In the genomic region with DNA sequence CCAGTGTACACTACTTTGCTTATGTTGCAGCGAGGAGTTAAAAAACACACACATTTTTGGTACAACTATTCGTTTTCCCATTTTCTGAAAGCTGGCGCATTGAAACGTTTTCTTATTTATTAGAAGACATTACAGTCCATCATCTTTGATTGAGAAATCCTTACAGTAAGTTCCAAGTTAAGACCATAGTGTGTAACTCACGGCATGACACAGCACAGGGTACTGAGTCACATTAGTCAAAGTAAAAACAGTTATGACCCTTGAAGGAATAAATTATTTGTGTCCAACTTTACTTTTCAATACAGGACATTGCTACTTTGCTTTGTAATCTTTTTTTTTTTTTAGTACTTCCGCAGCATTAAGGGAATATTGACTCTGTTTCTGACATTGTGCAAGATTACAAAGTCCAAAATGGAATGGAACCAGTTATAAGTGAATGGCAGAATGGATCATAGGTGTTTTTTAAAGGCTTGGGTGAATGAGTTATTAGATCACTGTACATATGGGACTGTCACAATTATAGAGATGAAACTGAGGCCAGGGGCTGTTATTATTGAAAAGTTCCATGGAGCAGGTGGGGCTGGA, we compare ENCODE assay signal across 1 cellular context.
TF ChIP-seq lines count a peak whose summit lies in the region.

No MANE protein-coding gene starts in this region.

TF ChIP-seq in GM23338, 12 proteins besides CTCF, POLR2A, EP300 and RAD21 (continued from another document):
- TF ChIP-seq, protein P1, sequence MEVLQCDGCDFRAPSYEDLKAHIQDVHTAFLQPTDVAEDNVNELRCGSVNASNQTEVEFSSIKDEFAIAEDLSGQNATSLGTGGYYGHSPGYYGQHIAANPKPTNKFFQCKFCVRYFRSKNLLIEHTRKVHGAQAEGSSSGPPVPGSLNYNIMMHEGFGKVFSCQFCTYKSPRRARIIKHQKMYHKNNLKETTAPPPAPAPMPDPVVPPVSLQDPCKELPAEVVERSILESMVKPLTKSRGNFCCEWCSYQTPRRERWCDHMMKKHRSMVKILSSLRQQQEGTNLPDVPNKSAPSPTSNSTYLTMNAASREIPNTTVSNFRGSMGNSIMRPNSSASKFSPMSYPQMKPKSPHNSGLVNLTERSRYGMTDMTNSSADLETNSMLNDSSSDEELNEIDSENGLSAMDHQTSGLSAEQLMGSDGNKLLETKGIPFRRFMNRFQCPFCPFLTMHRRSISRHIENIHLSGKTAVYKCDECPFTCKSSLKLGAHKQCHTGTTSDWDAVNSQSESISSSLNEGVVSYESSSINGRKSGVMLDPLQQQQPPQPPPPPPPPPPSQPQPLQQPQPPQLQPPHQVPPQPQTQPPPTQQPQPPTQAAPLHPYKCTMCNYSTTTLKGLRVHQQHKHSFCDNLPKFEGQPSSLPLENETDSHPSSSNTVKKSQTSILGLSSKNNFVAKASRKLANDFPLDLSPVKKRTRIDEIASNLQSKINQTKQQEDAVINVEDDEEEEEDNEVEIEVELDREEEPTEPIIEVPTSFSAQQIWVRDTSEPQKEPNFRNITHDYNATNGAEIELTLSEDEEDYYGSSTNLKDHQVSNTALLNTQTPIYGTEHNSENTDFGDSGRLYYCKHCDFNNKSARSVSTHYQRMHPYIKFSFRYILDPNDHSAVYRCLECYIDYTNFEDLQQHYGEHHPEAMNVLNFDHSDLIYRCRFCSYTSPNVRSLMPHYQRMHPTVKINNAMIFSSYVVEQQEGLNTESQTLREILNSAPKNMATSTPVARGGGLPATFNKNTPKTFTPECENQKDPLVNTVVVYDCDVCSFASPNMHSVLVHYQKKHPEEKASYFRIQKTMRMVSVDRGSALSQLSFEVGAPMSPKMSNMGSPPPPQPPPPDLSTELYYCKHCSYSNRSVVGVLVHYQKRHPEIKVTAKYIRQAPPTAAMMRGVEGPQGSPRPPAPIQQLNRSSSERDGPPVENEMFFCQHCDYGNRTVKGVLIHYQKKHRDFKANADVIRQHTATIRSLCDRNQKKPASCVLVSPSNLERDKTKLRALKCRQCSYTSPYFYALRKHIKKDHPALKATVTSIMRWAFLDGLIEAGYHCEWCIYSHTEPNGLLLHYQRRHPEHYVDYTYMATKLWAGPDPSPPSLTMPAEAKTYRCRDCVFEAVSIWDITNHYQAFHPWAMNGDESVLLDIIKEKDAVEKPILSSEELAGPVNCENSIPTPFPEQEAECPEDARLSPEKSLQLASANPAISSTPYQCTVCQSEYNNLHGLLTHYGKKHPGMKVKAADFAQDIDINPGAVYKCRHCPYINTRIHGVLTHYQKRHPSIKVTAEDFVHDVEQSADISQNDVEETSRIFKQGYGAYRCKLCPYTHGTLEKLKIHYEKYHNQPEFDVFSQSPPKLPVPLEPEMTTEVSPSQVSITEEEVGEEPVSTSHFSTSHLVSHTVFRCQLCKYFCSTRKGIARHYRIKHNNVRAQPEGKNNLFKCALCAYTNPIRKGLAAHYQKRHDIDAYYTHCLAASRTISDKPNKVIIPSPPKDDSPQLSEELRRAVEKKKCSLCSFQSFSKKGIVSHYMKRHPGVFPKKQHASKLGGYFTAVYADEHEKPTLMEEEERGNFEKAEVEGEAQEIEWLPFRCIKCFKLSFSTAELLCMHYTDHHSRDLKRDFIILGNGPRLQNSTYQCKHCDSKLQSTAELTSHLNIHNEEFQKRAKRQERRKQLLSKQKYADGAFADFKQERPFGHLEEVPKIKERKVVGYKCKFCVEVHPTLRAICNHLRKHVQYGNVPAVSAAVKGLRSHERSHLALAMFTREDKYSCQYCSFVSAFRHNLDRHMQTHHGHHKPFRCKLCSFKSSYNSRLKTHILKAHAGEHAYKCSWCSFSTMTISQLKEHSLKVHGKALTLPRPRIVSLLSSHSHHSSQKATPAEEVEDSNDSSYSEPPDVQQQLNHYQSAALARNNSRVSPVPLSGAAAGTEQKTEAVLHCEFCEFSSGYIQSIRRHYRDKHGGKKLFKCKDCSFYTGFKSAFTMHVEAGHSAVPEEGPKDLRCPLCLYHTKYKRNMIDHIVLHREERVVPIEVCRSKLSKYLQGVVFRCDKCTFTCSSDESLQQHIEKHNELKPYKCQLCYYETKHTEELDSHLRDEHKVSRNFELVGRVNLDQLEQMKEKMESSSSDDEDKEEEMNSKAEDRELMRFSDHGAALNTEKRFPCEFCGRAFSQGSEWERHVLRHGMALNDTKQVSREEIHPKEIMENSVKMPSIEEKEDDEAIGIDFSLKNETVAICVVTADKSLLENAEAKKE (CRISPR knock-in tag; IDR thresholded peaks at IDR 0.05): no peak
- TF ChIP-seq JUNB (IDR thresholded peaks at IDR 0.05; ENCODE audit: unreplicated experiment): no peak
- no peak for TF ChIP-seq ZNF114 (CRISPR knock-in tag; IDR thresholded peaks at IDR 0.05)
- TF ChIP-seq EZH2phosphoT487 (IDR thresholded peaks at IDR 0.05; ENCODE audit: unreplicated experiment): no peak
- no peak for TF ChIP-seq REST (IDR thresholded peaks at IDR 0.05; ENCODE audit: unreplicated experiment)
- TF ChIP-seq CREB1 (CRISPR knock-in tag; IDR thresholded peaks at IDR 0.05; ENCODE audit: low read depth): no peak
